Comparison of ENCODE assay signal across 8 cellular contexts in genomic region chr6:37169458-37170272, GRCh38. TPM values are rescaled to one million over a fixed set of nuclear protein-coding genes. Genes with fewer than 3 reads are reported as not detected.
DNase-seq lines count a peak whose midpoint lies in the region; ATAC-seq and TF ChIP-seq lines count a peak whose summit lies in the region.

PIM1 (plus strand) TSS chr6:37170152; CDS start chr6:37170576, 424 bp downstream.

- ATAC-seq in GM19351 (IDR thresholded peaks at IDR 0.05; ENCODE audit: unreplicated experiment): peak; percentile 69
- ATAC-seq in HG03558 (IDR thresholded peaks at IDR 0.05; ENCODE audit: extremely low read depth, unreplicated experiment): peak; percentile 38

- H3K27ac ChIP-seq in BLaER1 treated with 17β-estradiol and CSF1 and Interleukin-3, amounts not matched to agents 10 nM and 100 nM: peak within 1 kb of the TSS; percentile 84 to 97 (median 92)
- H3K27ac ChIP-seq in liver (ENCODE audit: low read depth in 1 of 2, low read length in 2 of 2): peak within 1 kb of the TSS; percentile 92 to 96

- TF ChIP-seq CTCF in liver (IDR thresholded peaks at IDR 0.05; ENCODE audit: low read depth, low read length, missing input control): no peak

- H3K4me3 ChIP-seq in BLaER1 treated with 17β-estradiol and CSF1 and Interleukin-3, amounts not matched to agents 10 nM and 100 nM: peak within 1 kb of the TSS; percentile 84 to 99 (median 94)
- H3K4me3 ChIP-seq in liver (ENCODE audit: low read depth in 1 of 3, low read length in 3 of 3): peak within 1 kb of the TSS; percentile 84 to 97 (median 94)

- H3K4me2 ChIP-seq in BLaER1 treated with 17β-estradiol and CSF1 and Interleukin-3, amounts not matched to agents 10 nM and 100 nM: peak within 1 kb of the TSS; percentile 88 to 99 (median 95)

- peaks cover 0 to 29% (median 18%) of the 10 kb centered on the region in 11 experiments; a peak in 14 of 22 replicates for H4K20me1 ChIP-seq in BLaER1 treated with 17β-estradiol and CSF1 and Interleukin-3, amounts not matched to agents 10 nM and 100 nM

- H3K9me3 ChIP-seq in BLaER1 treated with 17β-estradiol and CSF1 and Interleukin-3, amounts not matched to agents 10 nM and 100 nM (replicated peaks in 1 of 11): peaks cover 0 to 11% (median 0%) of the 10 kb centered on the region in 11 experiments; a peak in 3 of 22 replicates
- no peaks in the 10 kb centered on the region for H3K9me3 ChIP-seq in liver (ENCODE audit: control insufficient read depth in 4 of 4, low read length in 3 of 4)

- DNase-seq in NCI-H82 (lab: John Stamatoyannopoulos, UW) (peak; percentile 99), dermis blood vessel endothelial cell (peak; percentile 98)
- peak; percentile 100 for DNase-seq in activated CD4-positive, alpha-beta T cell treated with anti-CD3 and anti-CD28 coated beads, Interleukin-2, amount 50 U/mL, for 48 hours
- peak; percentile 100 for DNase-seq in stimulated activated CD4-positive, alpha-beta T cell treated with anti-CD3 and anti-CD28 coated beads, Interleukin-4, amount 100 ng/mL, for 1 hour

- H3K4me1 ChIP-seq in BLaER1 treated with 17β-estradiol and CSF1 and Interleukin-3, amounts not matched to agents 10 nM and 100 nM: peaks cover 17 to 51% (median 37%) of the 10 kb centered on the region in 10 experiments
- peaks cover 3 to 17% (median 6%) of the 10 kb centered on the region in 4 donors for H3K4me1 ChIP-seq in liver (ENCODE audit: control insufficient read depth in 4 of 4, insufficient read depth in 4 of 4, low read length in 3 of 4)

- WGBS in liver: under 1% methylated on average over 95 of the region's 95 CpGs

- peaks cover 19 to 45% (median 35%) of the 10 kb centered on the region in 11 experiments for H3K36me3 ChIP-seq in BLaER1 treated with 17β-estradiol and CSF1 and Interleukin-3, amounts not matched to agents 10 nM and 100 nM
- peaks cover 15 to 22% (median 20%) of the 10 kb centered on the region in 4 donors for H3K36me3 ChIP-seq in liver (ENCODE audit: control insufficient read depth in 4 of 4, insufficient read depth in 3 of 4, low read depth in 1 of 4, low read length in 3 of 4)

- peaks cover 0 to 16% (median 6%) of the 10 kb centered on the region in 11 experiments; a peak in 10 of 22 replicates for H3K27me3 ChIP-seq in BLaER1 treated with 17β-estradiol and CSF1 and Interleukin-3, amounts not matched to agents 10 nM and 100 nM
- H3K27me3 ChIP-seq in liver (ENCODE audit: control insufficient read depth in 4 of 4, insufficient read depth in 4 of 4, low read length in 3 of 4): no peaks in the 10 kb centered on the region

- TF ChIP-seq RAD21 in liver (IDR thresholded peaks at IDR 0.05): peak; percentile 8 to 48

- peak within 1 kb of the TSS; percentile 93 to 99 (median 95) for H3K9ac ChIP-seq in BLaER1 treated with 17β-estradiol and CSF1 and Interleukin-3, amounts not matched to agents 10 nM and 100 nM
- peak within 1 kb of the TSS; percentile 85 to 89 for H3K9ac ChIP-seq in liver (ENCODE audit: low read depth in 1 of 2, low read length in 2 of 2)

TF ChIP-seq in liver, 16 proteins besides CTCF, POLR2A, EP300 and RAD21:
- TF ChIP-seq SP1 (IDR thresholded peaks at IDR 0.05) (peak; percentile 82), YY1 (IDR thresholded peaks at IDR 0.05) (peak; percentile 85), JUND (IDR thresholded peaks at IDR 0.05) (peak in 1 of 2 donors; percentile 40), FOXA2 (IDR thresholded peaks at IDR 0.05) (no peak), GABPA (IDR thresholded peaks at IDR 0.05 in 1 of 2, conservative IDR thresholded peaks at IDR 0.05 in 1 of 2) (peak in 1 of 2 donors; percentile 36), TAF1 (conservative IDR thresholded peaks at IDR 0.05) (peak; percentile 46), HNF4G (IDR thresholded peaks at IDR 0.05) (peak; percentile 6), HNF4A (conservative IDR thresholded peaks at IDR 0.05) (peak in 1 of 2 donors; percentile 54), NR2F2 (IDR thresholded peaks at IDR 0.05) (no peak), RXRA (IDR thresholded peaks at IDR 0.05) (peak; percentile 56 to 67), FOXA1 (IDR thresholded peaks at IDR 0.05) (peak; percentile 49), ATF3 (IDR thresholded peaks at IDR 0.05) (no peak), EGR1 (IDR thresholded peaks at IDR 0.05; ENCODE audit: low read depth in 2 of 2) (peak; percentile 28 to 32)
- TF ChIP-seq, protein P1, sequence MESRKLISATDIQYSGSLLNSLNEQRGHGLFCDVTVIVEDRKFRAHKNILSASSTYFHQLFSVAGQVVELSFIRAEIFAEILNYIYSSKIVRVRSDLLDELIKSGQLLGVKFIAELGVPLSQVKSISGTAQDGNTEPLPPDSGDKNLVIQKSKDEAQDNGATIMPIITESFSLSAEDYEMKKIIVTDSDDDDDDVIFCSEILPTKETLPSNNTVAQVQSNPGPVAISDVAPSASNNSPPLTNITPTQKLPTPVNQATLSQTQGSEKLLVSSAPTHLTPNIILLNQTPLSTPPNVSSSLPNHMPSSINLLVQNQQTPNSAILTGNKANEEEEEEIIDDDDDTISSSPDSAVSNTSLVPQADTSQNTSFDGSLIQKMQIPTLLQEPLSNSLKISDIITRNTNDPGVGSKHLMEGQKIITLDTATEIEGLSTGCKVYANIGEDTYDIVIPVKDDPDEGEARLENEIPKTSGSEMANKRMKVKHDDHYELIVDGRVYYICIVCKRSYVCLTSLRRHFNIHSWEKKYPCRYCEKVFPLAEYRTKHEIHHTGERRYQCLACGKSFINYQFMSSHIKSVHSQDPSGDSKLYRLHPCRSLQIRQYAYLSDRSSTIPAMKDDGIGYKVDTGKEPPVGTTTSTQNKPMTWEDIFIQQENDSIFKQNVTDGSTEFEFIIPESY (IDR thresholded peaks at IDR 0.05): peak; percentile 71
- TF ChIP-seq, protein P2, sequence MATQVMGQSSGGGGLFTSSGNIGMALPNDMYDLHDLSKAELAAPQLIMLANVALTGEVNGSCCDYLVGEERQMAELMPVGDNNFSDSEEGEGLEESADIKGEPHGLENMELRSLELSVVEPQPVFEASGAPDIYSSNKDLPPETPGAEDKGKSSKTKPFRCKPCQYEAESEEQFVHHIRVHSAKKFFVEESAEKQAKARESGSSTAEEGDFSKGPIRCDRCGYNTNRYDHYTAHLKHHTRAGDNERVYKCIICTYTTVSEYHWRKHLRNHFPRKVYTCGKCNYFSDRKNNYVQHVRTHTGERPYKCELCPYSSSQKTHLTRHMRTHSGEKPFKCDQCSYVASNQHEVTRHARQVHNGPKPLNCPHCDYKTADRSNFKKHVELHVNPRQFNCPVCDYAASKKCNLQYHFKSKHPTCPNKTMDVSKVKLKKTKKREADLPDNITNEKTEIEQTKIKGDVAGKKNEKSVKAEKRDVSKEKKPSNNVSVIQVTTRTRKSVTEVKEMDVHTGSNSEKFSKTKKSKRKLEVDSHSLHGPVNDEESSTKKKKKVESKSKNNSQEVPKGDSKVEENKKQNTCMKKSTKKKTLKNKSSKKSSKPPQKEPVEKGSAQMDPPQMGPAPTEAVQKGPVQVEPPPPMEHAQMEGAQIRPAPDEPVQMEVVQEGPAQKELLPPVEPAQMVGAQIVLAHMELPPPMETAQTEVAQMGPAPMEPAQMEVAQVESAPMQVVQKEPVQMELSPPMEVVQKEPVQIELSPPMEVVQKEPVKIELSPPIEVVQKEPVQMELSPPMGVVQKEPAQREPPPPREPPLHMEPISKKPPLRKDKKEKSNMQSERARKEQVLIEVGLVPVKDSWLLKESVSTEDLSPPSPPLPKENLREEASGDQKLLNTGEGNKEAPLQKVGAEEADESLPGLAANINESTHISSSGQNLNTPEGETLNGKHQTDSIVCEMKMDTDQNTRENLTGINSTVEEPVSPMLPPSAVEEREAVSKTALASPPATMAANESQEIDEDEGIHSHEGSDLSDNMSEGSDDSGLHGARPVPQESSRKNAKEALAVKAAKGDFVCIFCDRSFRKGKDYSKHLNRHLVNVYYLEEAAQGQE (IDR thresholded peaks at IDR 0.05): peak; percentile 80
- TF ChIP-seq, protein P3, sequence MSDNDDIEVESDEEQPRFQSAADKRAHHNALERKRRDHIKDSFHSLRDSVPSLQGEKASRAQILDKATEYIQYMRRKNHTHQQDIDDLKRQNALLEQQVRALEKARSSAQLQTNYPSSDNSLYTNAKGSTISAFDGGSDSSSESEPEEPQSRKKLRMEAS (IDR thresholded peaks at IDR 0.05): no peak

RNA-seq across cellular contexts. Expression of gene PIM1, which starts in this region (rescaled TPM):
- total RNA-seq in dermis blood vessel endothelial cell: 1.3 and 2.6 TPM in 2 replicates
- total RNA-seq in liver: 100 to 1,000 TPM in 1 of 2 donors, 10 to 100 TPM in 1; 10.9 to 141 TPM
- 10 to 100 TPM in 1 of 2 donors, 1 to 10 TPM in 1; 5.5 to 10.4 TPM for polyA plus RNA-seq in liver

Comparison
In these comparisons a context has a peak if more than half of its experiments do, and no peak if none do; other contexts are left out.
1. Peak in every context shown above with its lines: DNase-seq, ATAC-seq, H3K4me3 ChIP-seq and H3K27ac ChIP-seq.